26 cellular contexts compared by ENCODE assay signal in genomic region chr3:31606453-31606852, GRCh38.
DNase-seq lines count a peak whose midpoint lies in the region; ATAC-seq, FAIRE-seq and TF ChIP-seq lines count a peak whose summit lies in the region.
"Had no signal": no experiment of that assay in that cellular context is flagged by ENCODE, and none has a peak within 500 bp of the region (broad histone marks: within the 10 kb centered on the region; RNA-seq: fewer than 3 reads in every experiment).

No MANE protein-coding gene starts in this region.

- H3K27ac ChIP-seq in HEK293 (ENCODE audit: extremely low read depth, low read depth, low read length) = no peak overlapping the region
- no peak overlapping the region for H3K27ac ChIP-seq in K562 (ENCODE audit: extremely low read depth, low read depth, low read length)
- H3K27ac ChIP-seq: SK-N-MC had no signal

- no peak overlapping the region for H3K4me3 ChIP-seq in HEK293 (ENCODE audit: low read depth, low read length)
- H3K4me3 ChIP-seq in K562 = no peak overlapping the region
- H3K4me3 ChIP-seq: SK-N-MC had no signal

- no peak for FAIRE-seq in K562 (lab: Jason Lieb, UNC)
- FAIRE-seq: H54 had no signal

- H3K27me3 ChIP-seq in K562 (ENCODE audit: control insufficient read depth in 2 of 2, insufficient read depth in 2 of 2, low read length in 2 of 2) = no peaks in the 10 kb centered on the region
- H3K27me3 ChIP-seq: BE2C had no signal

- CTCF ChIA-PET in HEK293 (lab: Yijun Ruan, JAX) (no interaction called here), K562 (lab: Yijun Ruan, JAX; ENCODE audit: low intra/inter-chr PET ratio) (no interaction called here)

- in situ Hi-C loops in K562 (cut with MboI) = no loop called here

- H3K27ac Mint-ChIP-seq in activated naive CD8-positive, alpha-beta T cell treated with anti-CD3 and anti-CD28 coated beads, Interleukin-2, amount 50 U/mL, for 24 hours = peak overlapping the region; percentile 67
- H3K27ac Mint-ChIP-seq in activated naive CD8-positive, alpha-beta T cell treated with anti-CD3 and anti-CD28 coated beads for 36 hours = no peak overlapping the region
- H3K27ac Mint-ChIP-seq in stimulated activated effector memory CD8-positive, alpha-beta T cell treated with anti-CD3 and anti-CD28 coated beads, Interleukin-12 subunit alpha, Interleukin-12 subunit beta, amount 100 ng/mL, for 72 hours = peak overlapping the region; percentile 45
- H3K27ac Mint-ChIP-seq: HFFc6 had no signal

- peaks cover 33% of the 10 kb centered on the region; the same call in 2 of the 3 replicates for H3K79me2 ChIP-seq in K562 (ENCODE audit: control insufficient read depth, insufficient read depth, low read length)

- BruUV-seq in K562 (replicated peaks; lab: Mats Ljungman, UMichigan) = no TSS peak

- no peaks in the 10 kb centered on the region for H3K4me1 ChIP-seq in HEK293 (ENCODE audit: control insufficient read depth, insufficient read depth, low read length)
- H3K4me1 ChIP-seq in K562 (replicated peaks in 1 of 2; ENCODE audit: control insufficient read depth in 2 of 2, insufficient read depth in 2 of 2, low read length in 2 of 2) = no peaks in the 10 kb centered on the region
- H3K4me1 ChIP-seq: BE2C, Caco-2 had no signal

- DNase-seq in activated naive CD8-positive, alpha-beta T cell treated with anti-CD3 and anti-CD28 coated beads, Interleukin-2, amount 50 U/mL, for 24 hours = no peak
- DNase-seq in activated naive CD8-positive, alpha-beta T cell treated with anti-CD3 and anti-CD28 coated beads for 36 hours = no peak
- peak in 1 of 4 experiments; percentile 37 for DNase-seq in K562 (ENCODE audit: extremely low read depth in 1 of 4, low spot score in 3 of 4)
- no peak for DNase-seq in stimulated activated effector memory CD8-positive, alpha-beta T cell treated with anti-CD3 and anti-CD28 coated beads, Interleukin-12 subunit alpha, Interleukin-12 subunit beta, amount 100 ng/mL, for 72 hours (ENCODE audit: low spot score in 2 of 2)
- no peak for DNase-seq in stimulated activated CD4-positive, alpha-beta T cell treated with anti-CD3 and anti-CD28 coated beads, Interleukin-15, amount 100 ng/mL, for 24 hours
- DNase-seq in KG1 (lab: John Stamatoyannopoulos, UW) = no peak
- no peak for DNase-seq in SIG-M5 treated with dmso at 0.1 percent for 504 hours (lab: John Stamatoyannopoulos, UW; ENCODE audit: unreplicated experiment)
- DNase-seq: BE2C, DMS153, EL, GF-D8, HFFc6, Karpas-422, NCI-H1417, NCI-H1694 treated with DMSO at 0.1 percent for 48 hours, NCI-H2081 treated with DMSO at 0.1 percent for 48 hours, NCI-H2171 treated with DMSO at 0.1 percent for 48 hours, NCI-H446, PC-3, Right ventricle myocardium superior, SW 1271 had no signal

- intact Hi-C loops in K562 (cut with micrococcal nuclease) = no loop called here

- H3K9me1 ChIP-seq in K562 (ENCODE audit: control insufficient read depth, insufficient read depth, low read length) = no peaks in the 10 kb centered on the region

- H3K9me3 Mint-ChIP-seq in activated naive CD8-positive, alpha-beta T cell treated with anti-CD3 and anti-CD28 coated beads, Interleukin-2, amount 50 U/mL, for 24 hours = peaks cover 48% of the 10 kb centered on the region
- H3K9me3 Mint-ChIP-seq in activated naive CD8-positive, alpha-beta T cell treated with anti-CD3 and anti-CD28 coated beads for 36 hours = peaks cover 30% of the 10 kb centered on the region
- peaks cover 9% of the 10 kb centered on the region for H3K9me3 Mint-ChIP-seq in stimulated activated effector memory CD8-positive, alpha-beta T cell treated with anti-CD3 and anti-CD28 coated beads, Interleukin-12 subunit alpha, Interleukin-12 subunit beta, amount 100 ng/mL, for 72 hours

- 97% methylated on average over 4 of the region's 4 CpGs for WGBS in K562 (ENCODE audit: insufficient coverage, low coverage, missing lambda C conversion rate)

- H3K9me3 ChIP-seq in HEK293 (ENCODE audit: control insufficient read depth, insufficient read depth, low read depth, low read length) = no peaks in the 10 kb centered on the region
- peaks cover 9% of the 10 kb centered on the region for H3K9me3 ChIP-seq in K562 (replicated peaks; ENCODE audit: control insufficient read depth, insufficient read depth, low read depth, low read length)
- H3K9me3 ChIP-seq: BE2C had no signal

- H3K36me3 ChIP-seq in HEK293 (ENCODE audit: control insufficient read depth in 2 of 2, insufficient read depth in 1 of 2, low read length in 2 of 2) (peaks cover 0 to 16% of the 10 kb centered on the region in 2 experiments; a peak in 1 of 3 replicates), K562 (ENCODE audit: control insufficient read depth, insufficient read depth, low read length) (peaks cover 32% of the 10 kb centered on the region; the same call in 2 of the 3 replicates)
- H3K36me3 ChIP-seq: BE2C had no signal

- no peak for TF ChIP-seq RAD21 in K562 (CRISPR knock-in tag; conservative IDR thresholded peaks at IDR 0.05 in 1 of 2, IDR thresholded peaks at IDR 0.05 in 1 of 2)

- H3K9ac ChIP-seq in K562 (ENCODE audit: insufficient read depth in 1 of 2, low read depth in 2 of 2, low read length in 2 of 2) = no peak overlapping the region

- no peak for TF ChIP-seq EP300 in K562 (IDR thresholded peaks at IDR 0.05; ENCODE audit: low read length)

- H2AFZ ChIP-seq in K562 (ENCODE audit: low read depth, low read length) = no peak overlapping the region

- H3K4me2 ChIP-seq in K562 (ENCODE audit: insufficient read depth, low read length) = no peak overlapping the region

- no peaks in the 10 kb centered on the region for H4K20me1 ChIP-seq in K562 (replicated peaks; ENCODE audit: control insufficient read depth, insufficient read depth, low read length)

- ATAC-seq in activated naive CD8-positive, alpha-beta T cell treated with anti-CD3 and anti-CD28 coated beads, Interleukin-2, amount 50 U/mL, for 24 hours = no peak
- ATAC-seq in K562 = no peak
- no peak for ATAC-seq in stimulated activated effector memory CD8-positive, alpha-beta T cell treated with anti-CD3 and anti-CD28 coated beads, Interleukin-12 subunit alpha, Interleukin-12 subunit beta, amount 100 ng/mL, for 72 hours
- ATAC-seq: PC-3 had no signal

- TF ChIP-seq POLR2A in K562 (conservative IDR thresholded peaks at IDR 0.05) = no peak

- H3K4me3 Mint-ChIP-seq in activated naive CD8-positive, alpha-beta T cell treated with anti-CD3 and anti-CD28 coated beads, Interleukin-2, amount 50 U/mL, for 24 hours = no peak overlapping the region
- no peak overlapping the region for H3K4me3 Mint-ChIP-seq in activated naive CD8-positive, alpha-beta T cell treated with anti-CD3 and anti-CD28 coated beads for 36 hours
- H3K4me3 Mint-ChIP-seq in stimulated activated effector memory CD8-positive, alpha-beta T cell treated with anti-CD3 and anti-CD28 coated beads, Interleukin-12 subunit alpha, Interleukin-12 subunit beta, amount 100 ng/mL, for 72 hours = no peak overlapping the region
- H3K4me3 Mint-ChIP-seq: HFFc6 had no signal

- no peaks in the 10 kb centered on the region for H3K27me3 Mint-ChIP-seq in activated naive CD8-positive, alpha-beta T cell treated with anti-CD3 and anti-CD28 coated beads, Interleukin-2, amount 50 U/mL, for 24 hours
- no peaks in the 10 kb centered on the region for H3K27me3 Mint-ChIP-seq in activated naive CD8-positive, alpha-beta T cell treated with anti-CD3 and anti-CD28 coated beads for 36 hours
- H3K27me3 Mint-ChIP-seq: CD4-positive, alpha-beta memory T cell had no signal

- POLR2A ChIA-PET in HEK293 (lab: Yijun Ruan, JAX) = no interaction called here
- POLR2A ChIA-PET in K562 (lab: Yijun Ruan, JAX) = no interaction called here

- TF ChIP-seq CTCF in HEK293 (tag by site-specific recombination; IDR thresholded peaks at IDR 0.05) (no peak), K562 (IDR thresholded peaks at IDR 0.05 in 2 of 3, conservative IDR thresholded peaks at IDR 0.05 in 1 of 3; ENCODE audit: insufficient read depth in 2 of 3, low read depth in 1 of 3, low read length in 3 of 3) (no peak)

- H3K36me3 Mint-ChIP-seq in activated naive CD8-positive, alpha-beta T cell treated with anti-CD3 and anti-CD28 coated beads, Interleukin-2, amount 50 U/mL, for 24 hours (ENCODE audit: low read depth) = peaks cover 78% of the 10 kb centered on the region
- H3K36me3 Mint-ChIP-seq in activated naive CD8-positive, alpha-beta T cell treated with anti-CD3 and anti-CD28 coated beads for 36 hours = peaks cover 80% of the 10 kb centered on the region
- peaks cover 49% of the 10 kb centered on the region for H3K36me3 Mint-ChIP-seq in stimulated activated effector memory CD8-positive, alpha-beta T cell treated with anti-CD3 and anti-CD28 coated beads, Interleukin-12 subunit alpha, Interleukin-12 subunit beta, amount 100 ng/mL, for 72 hours

- H3K4me1 Mint-ChIP-seq in activated naive CD8-positive, alpha-beta T cell treated with anti-CD3 and anti-CD28 coated beads, Interleukin-2, amount 50 U/mL, for 24 hours = peaks cover 29% of the 10 kb centered on the region
- peaks cover 21% of the 10 kb centered on the region for H3K4me1 Mint-ChIP-seq in activated naive CD8-positive, alpha-beta T cell treated with anti-CD3 and anti-CD28 coated beads for 36 hours
- peaks cover 30% of the 10 kb centered on the region for H3K4me1 Mint-ChIP-seq in stimulated activated effector memory CD8-positive, alpha-beta T cell treated with anti-CD3 and anti-CD28 coated beads, Interleukin-12 subunit alpha, Interleukin-12 subunit beta, amount 100 ng/mL, for 72 hours

TF ChIP-seq in HEK293, 187 proteins besides CTCF, POLR2A, EP300 and RAD21 (continues in another document):
- TF ChIP-seq ZNF514 (tag by site-specific recombination; IDR thresholded peaks at IDR 0.05) (no peak), ZNF654 (tag by site-specific recombination; IDR thresholded peaks at IDR 0.05; ENCODE audit: low read depth) (no peak)

TF ChIP-seq in K562, 482 proteins besides CTCF, POLR2A, EP300 and RAD21 (continues in another document):
- TF ChIP-seq, protein P1, sequence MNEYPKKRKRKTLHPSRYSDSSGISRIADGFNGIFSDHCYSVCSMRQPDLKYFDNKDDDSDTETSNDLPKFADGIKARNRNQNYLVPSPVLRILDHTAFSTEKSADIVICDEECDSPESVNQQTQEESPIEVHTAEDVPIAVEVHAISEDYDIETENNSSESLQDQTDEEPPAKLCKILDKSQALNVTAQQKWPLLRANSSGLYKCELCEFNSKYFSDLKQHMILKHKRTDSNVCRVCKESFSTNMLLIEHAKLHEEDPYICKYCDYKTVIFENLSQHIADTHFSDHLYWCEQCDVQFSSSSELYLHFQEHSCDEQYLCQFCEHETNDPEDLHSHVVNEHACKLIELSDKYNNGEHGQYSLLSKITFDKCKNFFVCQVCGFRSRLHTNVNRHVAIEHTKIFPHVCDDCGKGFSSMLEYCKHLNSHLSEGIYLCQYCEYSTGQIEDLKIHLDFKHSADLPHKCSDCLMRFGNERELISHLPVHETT (CRISPR knock-in tag; conservative IDR thresholded peaks at IDR 0.05 in 1 of 2, IDR thresholded peaks at IDR 0.05 in 1 of 2) = no peak
- TF ChIP-seq ZFP36 (IDR thresholded peaks at IDR 0.05; ENCODE audit: low read depth, low read length, partially characterized antibody) (peak; percentile 72), NFXL1 (CRISPR knock-in tag; IDR thresholded peaks at IDR 0.05) (no peak), DACH1 (IDR thresholded peaks at IDR 0.05; ENCODE audit: partially characterized antibody) (no peak)
